8 cellular contexts compared by ENCODE assay signal in the genomic region with DNA sequence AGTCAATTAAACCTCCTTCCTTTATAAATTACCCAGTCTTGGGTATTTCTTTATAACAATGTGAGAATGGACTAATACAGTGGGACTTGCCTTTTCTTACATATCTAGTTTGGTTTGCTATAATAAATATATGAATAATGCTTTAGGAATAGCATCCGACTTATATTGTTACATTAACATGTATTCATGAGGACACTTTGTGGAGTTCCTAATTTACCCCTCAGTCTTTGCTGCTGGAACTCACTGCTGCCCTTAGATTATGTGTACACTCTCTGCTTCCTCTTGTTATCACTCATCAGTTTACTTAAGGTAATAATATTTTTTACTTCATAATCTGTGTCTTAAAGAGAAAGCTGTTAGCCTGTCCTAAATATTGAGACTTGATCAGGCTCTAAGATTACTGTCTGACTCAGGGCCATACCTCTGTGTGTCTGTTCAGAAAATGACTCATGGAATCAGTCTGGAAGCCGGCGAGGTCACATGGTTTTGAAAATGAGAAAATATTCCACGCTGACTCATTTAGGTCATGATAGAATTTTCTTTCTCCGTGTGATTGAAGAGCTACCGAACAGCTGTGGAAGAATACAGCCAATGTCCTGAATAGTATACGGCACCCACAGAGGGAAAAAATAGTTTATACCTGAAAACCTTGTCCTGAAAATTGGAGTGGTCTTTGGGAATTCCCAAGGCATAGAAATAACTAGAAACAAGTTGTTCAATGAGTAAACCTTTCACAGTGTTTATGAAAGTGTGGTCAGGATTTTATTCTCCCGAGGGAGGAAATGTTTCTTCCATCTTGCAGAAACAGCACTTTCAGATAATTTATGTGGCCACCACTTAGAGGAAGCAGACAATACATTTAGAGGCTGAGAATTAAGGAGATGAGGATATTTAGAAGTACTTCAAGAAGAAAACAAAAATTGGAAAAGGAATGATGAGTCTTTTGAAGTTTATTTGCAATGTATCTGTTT.
DNase-seq lines count a peak whose midpoint lies in the region; ATAC-seq, FAIRE-seq and TF ChIP-seq lines count a peak whose summit lies in the region.

No MANE protein-coding gene starts in this region.

- H3K27ac ChIP-seq in AG04450 (ENCODE audit: low read depth, low read length) (peak overlapping the region; percentile 73), foreskin keratinocyte (peak overlapping the region; percentile 23), small intestine (ENCODE audit: low read depth in 1 of 2, low read length in 1 of 2) (no peak overlapping the region)
- no peak overlapping the region for H3K27ac ChIP-seq in CD8-positive, alpha-beta memory T cell (ENCODE audit: low read depth, low read length)

- H3K27me3 ChIP-seq in AG04450 (ENCODE audit: control insufficient read depth, insufficient read depth, low read length): no peaks in the 10 kb centered on the region
- H3K27me3 ChIP-seq in foreskin keratinocyte: no peaks in the 10 kb centered on the region
- H3K27me3 ChIP-seq in small intestine (ENCODE audit: control insufficient read depth in 2 of 2, insufficient read depth in 2 of 2, low read length in 2 of 2): no peaks in the 10 kb centered on the region
- H3K27me3 ChIP-seq in CD8-positive, alpha-beta memory T cell (ENCODE audit: insufficient read depth, low read length, poor library complexity, severe bottlenecking): no peaks in the 10 kb centered on the region

- TF ChIP-seq CTCF in AG04450 (IDR thresholded peaks at IDR 0.05; ENCODE audit: low read depth, low read length) (no peak), foreskin keratinocyte (conservative IDR thresholded peaks at IDR 0.05) (no peak)

- no peaks in the 10 kb centered on the region for H3K36me3 ChIP-seq in small intestine (ENCODE audit: control insufficient read depth in 2 of 2, insufficient read depth in 2 of 2, low read length in 2 of 2)
- H3K36me3 ChIP-seq in CD8-positive, alpha-beta memory T cell (ENCODE audit: insufficient read depth, low read length): no peaks in the 10 kb centered on the region

- peaks cover 5% of the 10 kb centered on the region for H3K4me1 ChIP-seq in foreskin keratinocyte
- no peaks in the 10 kb centered on the region for H3K4me1 ChIP-seq in small intestine (ENCODE audit: control insufficient read depth in 2 of 2, insufficient read depth in 1 of 2, low read depth in 1 of 2, low read length in 1 of 2)
- no peaks in the 10 kb centered on the region for H3K4me1 ChIP-seq in CD8-positive, alpha-beta memory T cell (ENCODE audit: insufficient read depth, low read length)

- no peak overlapping the region for H3K4me3 Mint-ChIP-seq in CD8-positive, alpha-beta memory T cell

- no peaks in the 10 kb centered on the region for H3K9me3 Mint-ChIP-seq in CD8-positive, alpha-beta memory T cell

- H3K4me3 ChIP-seq in AG04450 (ENCODE audit: low read depth, low read length) (peak overlapping the region; percentile 51), small intestine (ENCODE audit: low read depth in 1 of 2, low read length in 2 of 2) (no peak overlapping the region)
- H3K4me3 ChIP-seq in CD8-positive, alpha-beta memory T cell (ENCODE audit: low read length): no peak overlapping the region

- ATAC-seq in GM19025 (IDR thresholded peaks at IDR 0.05; ENCODE audit: low read depth, unreplicated experiment): peak; percentile 74
- peak; percentile 85 for ATAC-seq in HG03342 (IDR thresholded peaks at IDR 0.05; ENCODE audit: unreplicated experiment)
- ATAC-seq in foreskin keratinocyte: peak; percentile 99

- H3K4me1 Mint-ChIP-seq in CD8-positive, alpha-beta memory T cell: peaks cover 7 to 9% (median 8%) of the 10 kb centered on the region in 3 donors

- POLR2A ChIA-PET in AG04450 (lab: Yijun Ruan, JAX): interaction anchor here (0.6 kb wide), 1 partner anchor 68 kb away, joined by 3 read pairs; no protein-coding TSS in a partner anchor
- POLR2A ChIA-PET in CD8-positive, alpha-beta memory T cell (lab: Charles Lee): no interaction called here

- H3K9me3 ChIP-seq in AG04450 (ENCODE audit: control insufficient read depth, insufficient read depth, low read length) (no peaks in the 10 kb centered on the region), small intestine (ENCODE audit: control insufficient read depth, low read depth) (no peaks in the 10 kb centered on the region)
- no peaks in the 10 kb centered on the region for H3K9me3 ChIP-seq in CD8-positive, alpha-beta memory T cell (ENCODE audit: low read length)

- no peak for FAIRE-seq in small intestine (lab: Jason Lieb, UNC)

- 38 to 56% (median 46%) methylated on average over 8 of the region's 8 CpGs for WGBS in small intestine, 3 donors

- CTCF ChIA-PET in AG04450 (lab: Charles Lee): no interaction called here
- CTCF ChIA-PET in CD8-positive, alpha-beta memory T cell (lab: Charles Lee): no interaction called here

- H3K27me3 Mint-ChIP-seq in CD8-positive, alpha-beta memory T cell: no peaks in the 10 kb centered on the region

- H3K27ac Mint-ChIP-seq in CD8-positive, alpha-beta memory T cell: no peak overlapping the region

- peak; percentile 81 for DNase-seq in AG04450 (ENCODE audit: low read depth, low spot score)
- DNase-seq in activated CD4-positive, alpha-beta T cell treated with anti-CD3 and anti-CD28 coated beads, Interleukin-2, amount 50 U/mL, for 4 hours: peak; percentile 10 to 14
- DNase-seq in foreskin keratinocyte: peak; percentile 81 to 88
- peak; percentile 1 for DNase-seq in small intestine
- no peak for DNase-seq in CD8-positive, alpha-beta memory T cell
- no peak for DNase-seq in NCI-H2029 treated with DMSO at 0.1 percent for 48 hours (lab: John Stamatoyannopoulos, UW)

- H3K36me3 Mint-ChIP-seq in CD8-positive, alpha-beta memory T cell: peaks cover 0 to 2% (median 0%) of the 10 kb centered on the region in 3 donors

Comparison
In these comparisons a context has a peak if more than half of its experiments do, and no peak if none do; other contexts are left out.
1. DNase-seq: peak in AG04450 (single experiment), activated CD4-positive, alpha-beta T cell treated with anti-CD3 and anti-CD28 coated beads, Interleukin-2, amount 50 U/mL, for 4 hours (2 of 2), foreskin keratinocyte (2 of 2) and small intestine (single experiment); none in CD8-positive, alpha-beta memory T cell (0 of 5) and NCI-H2029 treated with DMSO at 0.1 percent for 48 hours (single experiment).
2. H3K27ac ChIP-seq: peak in AG04450 (single experiment) and foreskin keratinocyte (single experiment); none in small intestine (0 of 2) and CD8-positive, alpha-beta memory T cell (single experiment).
3. Peak in every context shown above with its lines, with median percentiles within 50 percentile points of each other: ATAC-seq.